Comparison of ENCODE assay signal across 14 cellular contexts in genomic region chr12:132030367-132031038, GRCh38.
A peak's percentile ranks its signal among the peaks of the same experiment; 100 is the strongest.
DNase-seq lines count a peak whose midpoint lies in the region; ATAC-seq and TF ChIP-seq lines count a peak whose summit lies in the region.
"Had no signal": no experiment of that assay in that cellular context is flagged by ENCODE, and none has a peak within 500 bp of the region (broad histone marks: within the 10 kb centered on the region; RNA-seq: fewer than 3 reads in every experiment).

No MANE protein-coding gene starts in this region.

- no peak overlapping the region for H3K27ac Mint-ChIP-seq in activated CD4-positive, alpha-beta memory T cell treated with anti-CD3 and anti-CD28 coated beads for 36 hours
- H3K27ac Mint-ChIP-seq: T-cell had no signal

- no peak for TF ChIP-seq CTCF in heart right ventricle (IDR thresholded peaks at IDR 0.05)

- no peaks in the 10 kb centered on the region for H3K27me3 Mint-ChIP-seq in activated CD4-positive, alpha-beta memory T cell treated with anti-CD3 and anti-CD28 coated beads for 36 hours
- H3K27me3 Mint-ChIP-seq: stimulated activated naive CD8-positive, alpha-beta T cell treated with anti-CD3 and anti-CD28 coated beads, Interleukin-15, amount 100 ng/mL, for 72 hours; T-cell had no signal

- H3K4me1 ChIP-seq in heart right ventricle = peaks cover 0 to 21% (median 3%) of the 10 kb centered on the region in 9 donors

- peaks cover 0 to 100% (median 86%) of the 10 kb centered on the region in 9 donors for H3K36me3 ChIP-seq in heart right ventricle

- no peaks in the 10 kb centered on the region for H3K9me3 ChIP-seq in heart right ventricle
- H3K9me3 ChIP-seq: neutrophil had no signal

- no peaks in the 10 kb centered on the region for H3K9me3 Mint-ChIP-seq in activated CD4-positive, alpha-beta memory T cell treated with anti-CD3 and anti-CD28 coated beads for 36 hours
- H3K9me3 Mint-ChIP-seq: stimulated activated naive CD8-positive, alpha-beta T cell treated with anti-CD3 and anti-CD28 coated beads, Interleukin-15, amount 100 ng/mL, for 72 hours; T-cell had no signal

- DNase-seq in LHCN-M2 (ENCODE audit: low read depth) (peak; percentile 55), cerebellar cortex (ENCODE audit: low spot score) (peak; percentile 14), heart right ventricle (peak; percentile 39 to 69), sciatic nerve (ENCODE audit: low spot score) (no peak), SHP77 (lab: John Stamatoyannopoulos, UW) (no peak), NCI-H510A treated with DMSO at 0.1 percent for 48 hours (lab: John Stamatoyannopoulos, UW) (no peak), NCI-H1092 (lab: John Stamatoyannopoulos, UW) (no peak)
- no peak for DNase-seq in activated CD4-positive, alpha-beta memory T cell treated with anti-CD3 and anti-CD28 coated beads for 36 hours
- DNase-seq: activated CD8-positive, alpha-beta memory T cell treated with anti-CD3 and anti-CD28 coated beads for 24 hours; left colon; NCI-H1436 treated with DMSO at 0.1 percent for 48 hours; stimulated activated naive CD8-positive, alpha-beta T cell treated with anti-CD3 and anti-CD28 coated beads, Interleukin-15, amount 100 ng/mL, for 72 hours; T-cell had no signal

- H3K4me1 Mint-ChIP-seq in activated CD4-positive, alpha-beta memory T cell treated with anti-CD3 and anti-CD28 coated beads for 36 hours (ENCODE audit: low read depth) = no peaks in the 10 kb centered on the region
- H3K4me1 Mint-ChIP-seq: stimulated activated naive CD8-positive, alpha-beta T cell treated with anti-CD3 and anti-CD28 coated beads, Interleukin-15, amount 100 ng/mL, for 72 hours; T-cell had no signal

- WGBS in heart right ventricle, 2 donors = 54 to 70% methylated on average over 11 of the region's 11 CpGs

- no peaks in the 10 kb centered on the region for H3K27me3 ChIP-seq in heart right ventricle
- H3K27me3 ChIP-seq: neutrophil had no signal

- POLR2A ChIA-PET in activated CD4-positive, alpha-beta memory T cell treated with anti-CD3 and anti-CD28 coated beads for 36 hours (lab: Charles Lee) = no interaction called here

- no peak overlapping the region for H3K4me3 ChIP-seq in heart right ventricle

- peaks cover 55% of the 10 kb centered on the region for H3K36me3 Mint-ChIP-seq in activated CD4-positive, alpha-beta memory T cell treated with anti-CD3 and anti-CD28 coated beads for 36 hours

- peak overlapping the region; percentile 24 to 83 (median 71) for H3K27ac ChIP-seq in heart right ventricle
- H3K27ac ChIP-seq: neutrophil had no signal

- CTCF ChIA-PET in activated CD4-positive, alpha-beta memory T cell treated with anti-CD3 and anti-CD28 coated beads for 36 hours (lab: Charles Lee) = no interaction called here

- intact Hi-C loops in heart right ventricle (cut with DNase I) = no loop called here
- intact Hi-C loops in sciatic nerve (cut with DNase I) = loop anchor here (10.0 kb wide), 1 partner anchor 1466 kb away; no protein-coding TSS in a partner anchor
- intact Hi-C loops in activated CD4-positive, alpha-beta memory T cell treated with anti-CD3 and anti-CD28 coated beads for 36 hours (cut with micrococcal nuclease) = no loop called here

- H3K4me3 Mint-ChIP-seq in activated CD4-positive, alpha-beta memory T cell treated with anti-CD3 and anti-CD28 coated beads for 36 hours = no peak overlapping the region
- H3K4me3 Mint-ChIP-seq: stimulated activated naive CD8-positive, alpha-beta T cell treated with anti-CD3 and anti-CD28 coated beads, Interleukin-15, amount 100 ng/mL, for 72 hours; T-cell had no signal

- ATAC-seq in heart right ventricle (peak; percentile 82 to 97 (median 88)), sciatic nerve (peak; percentile 53)
- ATAC-seq: left colon; stimulated activated naive CD8-positive, alpha-beta T cell treated with anti-CD3 and anti-CD28 coated beads, Interleukin-15, amount 100 ng/mL, for 72 hours; T-cell had no signal

Comparison
In these comparisons a context has a peak if more than half of its experiments do, and no peak if none do; other contexts are left out.
1. DNase-seq: peak in LHCN-M2 (single experiment), cerebellar cortex (single experiment) and heart right ventricle (2 of 2); none in sciatic nerve (single experiment), SHP77 (0 of 2), NCI-H510A treated with DMSO at 0.1 percent for 48 hours (single experiment), NCI-H1092 (single experiment) and activated CD4-positive, alpha-beta memory T cell treated with anti-CD3 and anti-CD28 coated beads for 36 hours (single experiment).